2 cellular contexts compared by ENCODE assay signal in genomic region chr14:47191693-47192092, GRCh38.
TF ChIP-seq lines count a peak whose summit lies in the region.

No MANE protein-coding gene starts in this region.

TF ChIP-seq in SK-N-SH, 30 proteins besides CTCF, POLR2A, EP300 and RAD21 (continued from another document):
- TF ChIP-seq REST (IDR thresholded peaks at IDR 0.05; ENCODE audit: low read depth, low read length) (no peak), USF1 (IDR thresholded peaks at IDR 0.05; ENCODE audit: borderline replicate concordance, low read depth) (no peak), FOXM1 (IDR thresholded peaks at IDR 0.05; ENCODE audit: low read depth) (no peak), RCOR1 (IDR thresholded peaks at IDR 0.05; ENCODE audit: low read length) (no peak), SMC3 (IDR thresholded peaks at IDR 0.05; ENCODE audit: low read depth, low read length) (no peak), POLR2AphosphoS5 (IDR thresholded peaks at IDR 0.05; ENCODE audit: low read depth, low read length) (no peak), CHD2 (IDR thresholded peaks at IDR 0.05; ENCODE audit: low read length, partially characterized antibody) (no peak), IRF3 (IDR thresholded peaks at IDR 0.05; ENCODE audit: low read depth, low read length) (no peak), TEAD4 (IDR thresholded peaks at IDR 0.05; ENCODE audit: borderline replicate concordance, insufficient read depth) (no peak), MAX (IDR thresholded peaks at IDR 0.05; ENCODE audit: low read depth) (no peak), SIN3A (IDR thresholded peaks at IDR 0.05; ENCODE audit: borderline replicate concordance, low read depth, low read length) (no peak), NRF1 (IDR thresholded peaks at IDR 0.05; ENCODE audit: low read depth, low read length) (no peak), MXI1 (IDR thresholded peaks at IDR 0.05; ENCODE audit: low read depth, low read length) (no peak)

TF ChIP-seq in SK-N-SH treated with all-trans-retinoic acid at 6 μM for 48 hours, 23 proteins besides CTCF, POLR2A, EP300 and RAD21 (continued from another document):
- no peak for TF ChIP-seq TSHZ2 (CRISPR knock-in tag; IDR thresholded peaks at IDR 0.05)
- no peak for TF ChIP-seq CREB5 (CRISPR knock-in tag; IDR thresholded peaks at IDR 0.05; ENCODE audit: low read depth)
